Comparison of ENCODE assay signal across 20 cellular contexts in the genomic region with DNA sequence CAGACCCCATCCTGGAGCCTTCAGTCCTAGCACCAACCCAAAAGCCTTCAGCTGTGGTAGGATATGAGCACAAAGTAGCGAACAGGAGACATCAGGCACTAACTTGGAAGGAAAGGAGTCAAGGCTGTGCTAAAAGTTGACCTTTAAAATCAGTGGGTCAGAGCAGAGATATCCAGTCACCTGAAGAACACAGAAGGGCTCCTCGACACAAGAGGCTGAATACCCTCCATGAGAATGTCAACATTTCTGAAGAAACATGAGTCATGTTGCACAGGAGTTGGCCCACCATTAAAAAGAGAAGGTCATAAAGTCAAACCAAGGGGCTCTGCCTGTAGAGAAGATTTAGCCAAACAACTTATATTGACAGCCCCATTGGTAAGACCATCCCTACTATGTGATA.
"Had no signal": no experiment of that assay in that cellular context is flagged by ENCODE, and none has a peak within 500 bp of the region (broad histone marks: within the 10 kb centered on the region; RNA-seq: fewer than 3 reads in every experiment).

No MANE protein-coding gene starts in this region.

- H3K4me1 ChIP-seq: prostate gland, sigmoid colon, uterus had no signal

- H3K9me3 Mint-ChIP-seq: memory B cell; natural killer cell; stimulated activated effector memory CD8-positive, alpha-beta T cell treated with anti-CD3 and anti-CD28 coated beads, Interleukin-12 subunit alpha, Interleukin-12 subunit beta, amount 100 ng/mL, for 72 hours; stimulated activated naive CD8-positive, alpha-beta T cell treated with anti-CD3 and anti-CD28 coated beads, Interleukin-15, Interleukin-2, amounts not matched to agents 100 ng/mL and 50 ng/mL, for 24 hours had no signal

- H3K9me3 ChIP-seq: prostate gland, sigmoid colon, thoracic aorta, tibial nerve, upper lobe of right lung, uterus had no signal

- ATAC-seq: natural killer cell; right cardiac atrium; stimulated activated effector memory CD8-positive, alpha-beta T cell treated with anti-CD3 and anti-CD28 coated beads, Interleukin-12 subunit alpha, Interleukin-12 subunit beta, amount 100 ng/mL, for 72 hours; upper lobe of right lung had no signal

- H3K4me3 Mint-ChIP-seq: immature natural killer cell; memory B cell; natural killer cell; stimulated activated effector memory CD8-positive, alpha-beta T cell treated with anti-CD3 and anti-CD28 coated beads, Interleukin-12 subunit alpha, Interleukin-12 subunit beta, amount 100 ng/mL, for 72 hours; stimulated activated naive CD8-positive, alpha-beta T cell treated with anti-CD3 and anti-CD28 coated beads, Interleukin-15, Interleukin-2, amounts not matched to agents 100 ng/mL and 50 ng/mL, for 24 hours had no signal

- H3K27me3 Mint-ChIP-seq: memory B cell; stimulated activated naive CD8-positive, alpha-beta T cell treated with anti-CD3 and anti-CD28 coated beads, Interleukin-15, Interleukin-2, amounts not matched to agents 100 ng/mL and 50 ng/mL, for 24 hours had no signal

- H3K4me1 Mint-ChIP-seq: immature natural killer cell; natural killer cell; stimulated activated effector memory CD8-positive, alpha-beta T cell treated with anti-CD3 and anti-CD28 coated beads, Interleukin-12 subunit alpha, Interleukin-12 subunit beta, amount 100 ng/mL, for 72 hours had no signal

- H3K4me3 ChIP-seq: dorsolateral prefrontal cortex, lung, prostate gland, sigmoid colon, thoracic aorta, tibial nerve, upper lobe of right lung, uterus had no signal

- H3K27ac ChIP-seq: dorsolateral prefrontal cortex, prostate gland, sigmoid colon, thoracic aorta, tibial nerve, upper lobe of right lung, uterus had no signal

- H3K27me3 ChIP-seq: dorsolateral prefrontal cortex, sigmoid colon, tibial nerve, upper lobe of right lung, uterus had no signal

- H3K27ac Mint-ChIP-seq: immature natural killer cell; memory B cell; natural killer cell; stimulated activated effector memory CD8-positive, alpha-beta T cell treated with anti-CD3 and anti-CD28 coated beads, Interleukin-12 subunit alpha, Interleukin-12 subunit beta, amount 100 ng/mL, for 72 hours; stimulated activated naive CD8-positive, alpha-beta T cell treated with anti-CD3 and anti-CD28 coated beads, Interleukin-15, Interleukin-2, amounts not matched to agents 100 ng/mL and 50 ng/mL, for 24 hours had no signal

- DNase-seq: dorsolateral prefrontal cortex; effector CD4-positive, alpha-beta T cell; hypothalamus; immature natural killer cell; islet precursor cell; kidney glomerular epithelial cell; natural killer cell; right cardiac atrium; sigmoid colon; stimulated activated CD4-positive, alpha-beta T cell treated with anti-CD3 and anti-CD28 coated beads, Interleukin-2, amount 100 ng/mL, for 24 hours; stimulated activated CD4-positive, alpha-beta T cell treated with anti-CD3 and anti-CD28 coated beads, Interleukin-4, amount 100 ng/mL, for 24 hours; upper lobe of right lung; uterus had no signal

- H3K36me3 ChIP-seq: prostate gland, sigmoid colon, thoracic aorta, tibial nerve, upper lobe of right lung, uterus had no signal

- H3K36me3 Mint-ChIP-seq: immature natural killer cell; memory B cell; natural killer cell; stimulated activated effector memory CD8-positive, alpha-beta T cell treated with anti-CD3 and anti-CD28 coated beads, Interleukin-12 subunit alpha, Interleukin-12 subunit beta, amount 100 ng/mL, for 72 hours had no signal
